ENCODE assay signal across 1 cellular context in genomic region chr2:85418132-85419008, GRCh38.
A peak's percentile ranks its signal among the peaks of the same experiment; 100 is the strongest.
TF ChIP-seq lines count a peak whose summit lies in the region.

TSS of gene SH2D6 (plus strand) at chr2:85418714. CDS start at chr2:85429466, 10,752 bp downstream.

TF ChIP-seq in HEK293, 187 proteins besides CTCF, POLR2A, EP300 and RAD21 (continued from another document and continues in another):
- TF ChIP-seq AEBP2 (tag by site-specific recombination; IDR thresholded peaks at IDR 0.05; ENCODE audit: borderline replicate concordance) = no peak
- peak; percentile 59; the same call in 1 of the 2 replicates for TF ChIP-seq ZBTB8A (tag by site-specific recombination; IDR thresholded peaks at IDR 0.05)
- no peak for TF ChIP-seq ZNF404 (tag by site-specific recombination; IDR thresholded peaks at IDR 0.05)
- TF ChIP-seq ZNF280C (tag by site-specific recombination; IDR thresholded peaks at IDR 0.05) = no peak
- TF ChIP-seq ZNF521 (tag by site-specific recombination; IDR thresholded peaks at IDR 0.05) = no peak
- TF ChIP-seq ZNF670 (tag by site-specific recombination; IDR thresholded peaks at IDR 0.05; ENCODE audit: low read depth) = no peak
- peak; percentile 43; the same call in 1 of the 2 replicates for TF ChIP-seq ZNF2 (tag by site-specific recombination; IDR thresholded peaks at IDR 0.05)
- no peak for TF ChIP-seq FEZF1 (tag by site-specific recombination; IDR thresholded peaks at IDR 0.05)
- TF ChIP-seq HOXC10 (CRISPR knock-in tag; IDR thresholded peaks at IDR 0.05) = no peak
- TF ChIP-seq ZNF37A (tag by site-specific recombination; IDR thresholded peaks at IDR 0.05) = no peak
- TF ChIP-seq ZNF664 (tag by site-specific recombination; IDR thresholded peaks at IDR 0.05) = no peak
- no peak for TF ChIP-seq ZNF585B (tag by site-specific recombination; IDR thresholded peaks at IDR 0.05)
- no peak for TF ChIP-seq ZNF112 (tag by site-specific recombination; IDR thresholded peaks at IDR 0.05)
- TF ChIP-seq ZNF624 (tag by site-specific recombination; IDR thresholded peaks at IDR 0.05) = no peak
- TF ChIP-seq ZNF24 (tag by site-specific recombination; IDR thresholded peaks at IDR 0.05) = 0 out of 2 replicates have a peak, but pooled peaks have one; percentile 67
- no peak for TF ChIP-seq ZNF174 (tag by site-specific recombination; IDR thresholded peaks at IDR 0.05)
- no peak for TF ChIP-seq ZNF138 (tag by site-specific recombination; IDR thresholded peaks at IDR 0.05; ENCODE audit: borderline replicate concordance)
- peak; percentile 83; the same call in 1 of the 2 replicates for TF ChIP-seq ZSCAN5A (tag by site-specific recombination; IDR thresholded peaks at IDR 0.05)
- no peak for TF ChIP-seq ZNF146 (tag by site-specific recombination; IDR thresholded peaks at IDR 0.05)
- TF ChIP-seq KLF17 (tag by site-specific recombination; IDR thresholded peaks at IDR 0.05) = no peak; the same call in none of the 2 replicates
- peak; percentile 37; the same call in 1 of the 2 replicates for TF ChIP-seq YY2 (tag by site-specific recombination; IDR thresholded peaks at IDR 0.05)
- TF ChIP-seq ZNF600 (tag by site-specific recombination; IDR thresholded peaks at IDR 0.05) = no peak
- TF ChIP-seq ZNF704 (tag by site-specific recombination; IDR thresholded peaks at IDR 0.05) = no peak
- TF ChIP-seq ZNF274 (IDR thresholded peaks at IDR 0.05; ENCODE audit: low read length) = no peak
- TF ChIP-seq ZNF274 (tag by site-specific recombination; IDR thresholded peaks at IDR 0.05; ENCODE audit: borderline replicate concordance) = no peak
- TF ChIP-seq ZSCAN16 (tag by site-specific recombination; IDR thresholded peaks at IDR 0.05) = no peak
- TF ChIP-seq ZNF555 (tag by site-specific recombination; conservative IDR thresholded peaks at IDR 0.05) = no peak
- TF ChIP-seq ZNF239 (tag by site-specific recombination; IDR thresholded peaks at IDR 0.05) = no peak
- no peak for TF ChIP-seq ZNF768 (tag by site-specific recombination; IDR thresholded peaks at IDR 0.05)
- TF ChIP-seq TCF7L2 (IDR thresholded peaks at IDR 0.05; ENCODE audit: borderline replicate concordance, low read depth, low read length) = no peak
- no peak for TF ChIP-seq ZNF529 (tag by site-specific recombination; IDR thresholded peaks at IDR 0.05; ENCODE audit: insufficient replicate concordance)
- peak; percentile 64 for TF ChIP-seq ZFHX2 (tag by site-specific recombination; conservative IDR thresholded peaks at IDR 0.05)
- no peak for TF ChIP-seq ZNF747 (tag by site-specific recombination; IDR thresholded peaks at IDR 0.05)
- TF ChIP-seq SP2 (tag by site-specific recombination; IDR thresholded peaks at IDR 0.05) = peak; percentile 57
- TF ChIP-seq GLIS1 (tag by site-specific recombination; IDR thresholded peaks at IDR 0.05) = no peak; the same call in 1 of the 2 replicates
- TF ChIP-seq SP7 (tag by site-specific recombination; IDR thresholded peaks at IDR 0.05) = no peak; the same call in 1 of the 2 replicates
- TF ChIP-seq GFI1B (tag by site-specific recombination; IDR thresholded peaks at IDR 0.05) = no peak
- TF ChIP-seq ZNF426 (tag by site-specific recombination; IDR thresholded peaks at IDR 0.05) = no peak
- no peak for TF ChIP-seq ZBTB44 (tag by site-specific recombination; IDR thresholded peaks at IDR 0.05)
- TF ChIP-seq ZNF549 (tag by site-specific recombination; IDR thresholded peaks at IDR 0.05) = no peak
- TF ChIP-seq ATF2 (tag by site-specific recombination; IDR thresholded peaks at IDR 0.05; ENCODE audit: low read depth) = no peak
- no peak for TF ChIP-seq ZFP37 (tag by site-specific recombination; IDR thresholded peaks at IDR 0.05)
- TF ChIP-seq EGR2 (tag by site-specific recombination; IDR thresholded peaks at IDR 0.05; ENCODE audit: low read depth) = peak; percentile 53; the same call in 1 of the 2 replicates
- no peak for TF ChIP-seq ZNF830 (tag by site-specific recombination; IDR thresholded peaks at IDR 0.05; ENCODE audit: low read depth)
- TF ChIP-seq ZNF621 (tag by site-specific recombination; IDR thresholded peaks at IDR 0.05) = no peak
- TF ChIP-seq ZNF302 (tag by site-specific recombination; IDR thresholded peaks at IDR 0.05; ENCODE audit: low read depth) = no peak
- TF ChIP-seq ZNF248 (tag by site-specific recombination; IDR thresholded peaks at IDR 0.05) = no peak
- TF ChIP-seq ZNF501 (tag by site-specific recombination; IDR thresholded peaks at IDR 0.05) = no peak
- no peak for TF ChIP-seq HOXD13 (CRISPR knock-in tag; IDR thresholded peaks at IDR 0.05; ENCODE audit: borderline replicate concordance)
- TF ChIP-seq ZBTB1 (tag by site-specific recombination; IDR thresholded peaks at IDR 0.05) = no peak
- no peak for TF ChIP-seq MYNN (tag by site-specific recombination; IDR thresholded peaks at IDR 0.05; ENCODE audit: borderline replicate concordance)
- TF ChIP-seq ZNF76 (tag by site-specific recombination; IDR thresholded peaks at IDR 0.05; ENCODE audit: borderline replicate concordance, low read depth) = peak; percentile 98
- no peak for TF ChIP-seq ZNF362 (tag by site-specific recombination; IDR thresholded peaks at IDR 0.05)
- TF ChIP-seq ZNF837 (tag by site-specific recombination; IDR thresholded peaks at IDR 0.05) = no peak
- no peak for TF ChIP-seq ZBTB7A (tag by site-specific recombination; IDR thresholded peaks at IDR 0.05; ENCODE audit: low read depth)
- peak; percentile 39; the same call in 1 of the 2 replicates for TF ChIP-seq PBX3 (CRISPR knock-in tag; IDR thresholded peaks at IDR 0.05)
- no peak for TF ChIP-seq ZNF639 (tag by site-specific recombination; IDR thresholded peaks at IDR 0.05)
- TF ChIP-seq ZBTB21 (tag by site-specific recombination; IDR thresholded peaks at IDR 0.05) = no peak
- no peak for TF ChIP-seq ZNF354C (tag by site-specific recombination; IDR thresholded peaks at IDR 0.05; ENCODE audit: borderline replicate concordance, low read depth)
- no peak for TF ChIP-seq MZF1 (tag by site-specific recombination; IDR thresholded peaks at IDR 0.05; ENCODE audit: borderline replicate concordance)
